In the genomic region with DNA sequence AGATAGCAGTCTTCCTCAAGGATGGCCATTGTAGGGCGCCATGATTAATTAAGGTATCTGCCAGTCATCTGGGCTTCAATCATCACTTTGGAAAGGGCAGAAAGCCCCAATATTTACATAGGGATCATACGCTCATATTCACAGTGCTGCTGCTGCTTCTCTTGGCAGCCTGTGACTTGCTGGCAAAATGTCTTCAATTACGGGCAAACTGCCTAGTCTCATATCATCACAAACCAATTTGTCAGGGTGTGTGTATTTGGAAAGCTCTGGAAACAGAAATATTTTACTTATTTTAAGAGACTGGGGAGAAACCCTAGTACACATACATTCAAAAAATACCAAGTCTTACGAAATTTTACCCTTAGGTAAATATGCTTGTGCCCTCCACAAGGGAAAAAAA, we compare ENCODE assay signal across 16 cellular contexts.
DNase-seq lines count a peak whose midpoint lies in the region; ATAC-seq, FAIRE-seq and TF ChIP-seq lines count a peak whose summit lies in the region.
"Had no signal": no experiment of that assay in that cellular context is flagged by ENCODE, and none has a peak within 500 bp of the region (broad histone marks: within the 10 kb centered on the region; RNA-seq: fewer than 3 reads in every experiment).

No MANE protein-coding gene starts in this region.

- ATAC-seq in heart right ventricle (peak in 7 of 8 donors; percentile 67 to 89 (median 79)), GM18511 (IDR thresholded peaks at IDR 0.05; ENCODE audit: unreplicated experiment) (no peak)

- no peaks in the 10 kb centered on the region for H3K9me3 ChIP-seq in heart right ventricle
- no peaks in the 10 kb centered on the region for H3K9me3 ChIP-seq in testis
- H3K9me3 ChIP-seq: spleen, thoracic aorta had no signal

- TF ChIP-seq CTCF in astrocyte of the spinal cord (IDR thresholded peaks at IDR 0.05; ENCODE audit: low read depth, low read length) (no peak), heart right ventricle (IDR thresholded peaks at IDR 0.05) (no peak), testis (IDR thresholded peaks at IDR 0.05) (no peak)

- WGBS in heart right ventricle, 2 donors: 31 to 36% methylated on average over 4 of the region's 4 CpGs
- 41 to 50% methylated on average over 4 of the region's 4 CpGs for WGBS in testis, 2 donors

- DNase-seq in DMS53 (lab: John Stamatoyannopoulos, UW): peak; percentile 22
- DNase-seq in DMS53 treated with DMSO at 0.1 percent for 48 hours (lab: John Stamatoyannopoulos, UW; ENCODE audit: unreplicated experiment): no peak
- DNase-seq in astrocyte of the spinal cord (ENCODE audit: low read depth, low spot score): peak; percentile 16
- DNase-seq in heart right ventricle: peak in 1 of 2 donors; percentile 50
- peak; percentile 73 for DNase-seq in testis
- DNase-seq in GM19239 (ENCODE audit: insufficient read length, low spot score): no peak
- DNase-seq in GM19238 (ENCODE audit: insufficient read length, low spot score): no peak
- DNase-seq: COR-L47, endodermal cell, HCEC 1CT, NCI-H226, spleen had no signal

- H3K36me3 ChIP-seq in heart right ventricle (no peaks in the 10 kb centered on the region), testis (ENCODE audit: low read depth, missing control alignments) (no peaks in the 10 kb centered on the region)
- H3K36me3 ChIP-seq: neural progenitor cell, spleen, thoracic aorta had no signal

- H3K27ac ChIP-seq in heart right ventricle (peak overlapping the region in 1 of 10 donors; percentile 31), testis (no peak overlapping the region)
- H3K27ac ChIP-seq: neural progenitor cell, spleen, thoracic aorta had no signal

- intact Hi-C loops in heart right ventricle (cut with DNase I): no loop called here
- intact Hi-C loops in testis (cut with DNase I; ENCODE audit: low total_unique reads): no loop called here

- no peak for TF ChIP-seq POLR2A in testis (IDR thresholded peaks at IDR 0.05)

- H3K27me3 ChIP-seq in heart right ventricle: no peaks in the 10 kb centered on the region
- no peaks in the 10 kb centered on the region for H3K27me3 ChIP-seq in testis
- H3K27me3 ChIP-seq: neural progenitor cell, spleen had no signal

- no peak overlapping the region for H3K4me3 ChIP-seq in astrocyte of the spinal cord (ENCODE audit: low read depth, low read length)
- H3K4me3 ChIP-seq in heart right ventricle: no peak overlapping the region
- no peak overlapping the region for H3K4me3 ChIP-seq in testis
- H3K4me3 ChIP-seq: lung, neural progenitor cell, spleen, thoracic aorta had no signal

- H3K4me1 ChIP-seq in heart right ventricle: peaks cover 0 to 15% (median 3%) of the 10 kb centered on the region in 9 donors
- H3K4me1 ChIP-seq in testis: no peaks in the 10 kb centered on the region
- H3K4me1 ChIP-seq: neural progenitor cell, spleen had no signal

- in situ Hi-C loops in astrocyte of the spinal cord (cut with HindIII; ENCODE audit: low sequenced_read_pairs): no loop called here

- no peak for FAIRE-seq in GM19239 (lab: Jason Lieb, UNC)

Comparison
In these comparisons a context has a peak if more than half of its experiments do, and no peak if none do; other contexts are left out.
1. DNase-seq: peak in DMS53 (single experiment), astrocyte of the spinal cord (single experiment) and testis (single experiment); none in DMS53 treated with DMSO at 0.1 percent for 48 hours (single experiment), GM19239 (single experiment) and GM19238 (single experiment).